Comparison of ENCODE assay signal across 7 cellular contexts in the genomic region with DNA sequence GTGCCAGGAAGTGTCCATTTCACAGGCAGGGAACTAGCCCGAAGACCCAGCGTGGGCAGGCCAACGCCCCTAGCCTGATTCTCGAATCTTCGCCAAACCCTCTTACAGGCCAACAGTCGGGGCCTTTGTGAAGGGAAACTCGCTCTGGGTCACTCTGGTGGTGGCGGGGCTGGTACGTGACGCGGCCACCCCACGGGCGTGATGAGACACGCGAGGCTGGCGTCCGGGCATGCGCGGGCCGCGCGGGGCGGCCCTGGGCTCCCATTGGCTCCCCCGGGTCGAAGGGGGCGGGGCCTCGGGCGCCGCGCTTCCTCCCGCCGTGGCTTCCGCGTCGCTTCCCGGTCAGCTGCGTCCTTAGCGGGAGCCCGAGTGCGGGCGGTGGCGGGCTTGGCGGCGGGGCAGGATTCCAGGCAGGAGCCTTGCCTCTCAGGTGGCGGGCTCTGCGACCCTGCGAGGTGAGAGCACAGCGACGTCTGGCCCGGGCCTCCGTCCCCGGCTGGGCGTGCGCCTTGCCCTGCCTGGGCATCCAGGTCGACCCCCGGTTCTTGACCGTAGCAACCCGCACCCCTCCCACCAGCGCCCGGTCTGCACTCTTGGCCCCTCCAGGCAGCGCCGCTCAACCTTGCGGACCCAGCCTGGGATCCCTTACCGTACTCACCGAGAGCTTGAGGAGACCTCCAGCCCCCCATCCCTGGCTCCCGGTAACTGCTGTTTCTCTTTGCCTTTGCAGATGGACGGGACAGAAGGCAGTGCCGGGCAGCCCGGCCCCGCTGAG. TPM values are rescaled to one million over a fixed set of nuclear protein-coding genes. Genes with fewer than 3 reads are reported as not detected.
DNase-seq lines count a peak whose midpoint lies in the region; ATAC-seq and TF ChIP-seq lines count a peak whose summit lies in the region.

A gene with protein sequence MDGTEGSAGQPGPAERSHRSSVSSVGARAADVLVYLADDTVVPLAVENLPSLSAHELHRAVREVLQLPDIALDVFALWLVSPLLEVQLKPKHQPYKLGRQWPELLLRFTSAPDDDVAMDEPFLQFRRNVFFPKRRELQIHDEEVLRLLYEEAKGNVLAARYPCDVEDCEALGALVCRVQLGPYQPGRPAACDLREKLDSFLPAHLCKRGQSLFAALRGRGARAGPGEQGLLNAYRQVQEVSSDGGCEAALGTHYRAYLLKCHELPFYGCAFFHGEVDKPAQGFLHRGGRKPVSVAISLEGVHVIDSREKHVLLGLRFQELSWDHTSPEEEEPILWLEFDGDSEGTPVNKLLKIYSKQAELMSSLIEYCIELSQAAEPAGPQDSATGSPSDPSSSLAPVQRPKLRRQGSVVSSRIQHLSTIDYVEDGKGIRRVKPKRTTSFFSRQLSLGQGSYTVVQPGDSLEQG (plus strand): TSS at position 331 of the 775 bp plus-strand sequence. CDS start 400 bp downstream, at position 731.

- peaks cover 12% of the 10 kb centered on the region; the same call in 1 of the 2 replicates for H3K79me2 ChIP-seq in PC-9 (ENCODE audit: low read depth)

- intact Hi-C loops in PC-9 (cut with micrococcal nuclease; ENCODE audit: unreplicated experiment), result no loop called here

- H3K36me3 ChIP-seq in PC-9 (ENCODE audit: low read depth), result no peaks in the 10 kb centered on the region

- peak within 1 kb of the TSS; percentile 93 for H3K27ac ChIP-seq in PC-9

- peak; percentile 40 for ATAC-seq in GM18520 (IDR thresholded peaks at IDR 0.05; ENCODE audit: unreplicated experiment)

- H3K4me2 ChIP-seq in PC-9, result peak within 1 kb of the TSS; percentile 100

- DNase-seq in HuH-7.5 (ENCODE audit: low spot score) (peak; percentile 93), PC-9 (peak; percentile 66 to 90), epithelial cell of proximal tubule (ENCODE audit: low read depth) (no peak), mucosa of gallbladder (ENCODE audit: low spot score) (peak; percentile 93)
- DNase-seq in activated T-cell treated with anti-CD3 and anti-CD28 coated beads, Interleukin-2, amount 50 U/mL, for 1 hour, result peak; percentile 92
- peak; percentile 66 to 82 for DNase-seq in stimulated activated CD8-positive, alpha-beta memory T cell treated with anti-CD3 and anti-CD28 coated beads, Interleukin-4, amount 100 ng/mL, for 1 hour (ENCODE audit: low read depth in 2 of 2, low spot score in 1 of 2)

- no peaks in the 10 kb centered on the region for H4K20me1 ChIP-seq in PC-9 (ENCODE audit: insufficient read depth)

- POLR2A ChIA-PET in PC-9 (lab: Charles Lee; ENCODE audit: unreplicated experiment), result interaction anchor here (0.7 kb wide), 1 partner anchor 85 kb away, joined by 3 read pairs; no protein-coding TSS in a partner anchor

- H3K27me3 ChIP-seq in PC-9 (ENCODE audit: insufficient read depth, low read depth), result no peaks in the 10 kb centered on the region

- BruUV-seq in PC-9 (replicated peaks; lab: Mats Ljungman, UMichigan), result TSS peak; percentile 20

- peak within 1 kb of the TSS; percentile 74 for H3K4me3 ChIP-seq in PC-9
- peak within 1 kb of the TSS; percentile 80 for H3K4me3 ChIP-seq in epithelial cell of proximal tubule (ENCODE audit: low read depth, low read length)

- H3K9me3 ChIP-seq in PC-9 (ENCODE audit: insufficient read depth, low read depth), result no peaks in the 10 kb centered on the region

- peaks cover 52% of the 10 kb centered on the region for H3K4me1 ChIP-seq in PC-9 (replicated peaks; ENCODE audit: insufficient read depth)

- H3K9me2 ChIP-seq in PC-9 (ENCODE audit: insufficient read depth), result no peaks in the 10 kb centered on the region

- CTCF ChIA-PET in PC-9 (lab: Charles Lee), result interaction anchor here (0.6 to 1.0 kb wide), 2 partner anchors 30 to 186 kb away, joined by 3 to 4 read pairs; no protein-coding TSS in a partner anchor

- TF ChIP-seq CTCF in PC-9 (conservative IDR thresholded peaks at IDR 0.05) (no peak), epithelial cell of proximal tubule (conservative IDR thresholded peaks at IDR 0.05; ENCODE audit: low read depth, low read length) (no peak)

- H3F3A ChIP-seq in PC-9 (ENCODE audit: insufficient read depth, low read depth), result peaks cover 38% of the 10 kb centered on the region

- peak within 1 kb of the TSS; percentile 83 for H2AFZ ChIP-seq in PC-9

RNA-seq across cellular contexts. Expression of the gene that starts here (rescaled TPM):
- total RNA-seq in PC-9 (2021) (32.4 and 48.9 TPM in 2 replicates), epithelial cell of proximal tubule (43.5 and 49.5 TPM in 2 replicates), mucosa of gallbladder (40.8 TPM)
